ENCODE assay signal across 20 cellular contexts in genomic region chr6:30657454-30657853, GRCh38. TPM values are rescaled to one million over a fixed set of nuclear protein-coding genes. Genes with fewer than 3 reads are reported as not detected.
A peak's percentile ranks its signal among the peaks of the same experiment; 100 is the strongest.
DNase-seq lines count a peak whose midpoint lies in the region; ATAC-seq and TF ChIP-seq lines count a peak whose summit lies in the region.
"Had no signal": no experiment of that assay in that cellular context is flagged by ENCODE, and none has a peak within 500 bp of the region (broad histone marks: within the 10 kb centered on the region; RNA-seq: fewer than 3 reads in every experiment).

No MANE protein-coding gene starts in this region.

- H3K4me3 Mint-ChIP-seq in activated naive CD4-positive, alpha-beta T cell treated with anti-CD3 and anti-CD28 coated beads for 36 hours: no peak overlapping the region
- H3K4me3 Mint-ChIP-seq in chondrocyte (ENCODE audit: unreplicated experiment): no peak overlapping the region
- H3K4me3 Mint-ChIP-seq in stimulated activated effector memory CD8-positive, alpha-beta T cell treated with anti-CD3 and anti-CD28 coated beads, Interleukin-12 subunit alpha, Interleukin-12 subunit beta, amount 100 ng/mL, for 72 hours: no peak overlapping the region
- H3K4me3 Mint-ChIP-seq: activated naive CD8-positive, alpha-beta T cell; brain; natural killer cell; stimulated activated memory B cell treated with anti-CD40 and anti-IgM and Interleukin-4, amounts not matched to agents 10 μg/mL and 1 μg/mL and 100 μg/mL, for 72 hours; T-helper 2 cell treated with Interferon-gamma antibody and Interleukin-4, amounts not matched to agents 5 μg/mL and 100 μg/mL, for 36 hours had no signal

- ATAC-seq in activated naive CD4-positive, alpha-beta T cell treated with anti-CD3 and anti-CD28 coated beads, Interleukin-2, amount 50 U/mL, for 72 hours: no peak
- no peak for ATAC-seq in stimulated activated effector memory CD8-positive, alpha-beta T cell treated with anti-CD3 and anti-CD28 coated beads, Interleukin-12 subunit alpha, Interleukin-12 subunit beta, amount 100 ng/mL, for 72 hours
- ATAC-seq: natural killer cell; stimulated activated memory B cell treated with anti-CD40 and anti-IgM and Interleukin-4, amounts not matched to agents 10 μg/mL and 1 μg/mL and 100 μg/mL, for 72 hours had no signal

- no peak for TF ChIP-seq CTCF in chondrocyte (IDR thresholded peaks at IDR 0.05)

- peaks cover 11 to 26% of the 10 kb centered on the region in 2 donors for H3K36me3 Mint-ChIP-seq in activated naive CD4-positive, alpha-beta T cell treated with anti-CD3 and anti-CD28 coated beads, Interleukin-2, amount 50 U/mL, for 72 hours
- peaks cover 31% of the 10 kb centered on the region for H3K36me3 Mint-ChIP-seq in activated naive CD4-positive, alpha-beta T cell treated with anti-CD3 and anti-CD28 coated beads for 36 hours (ENCODE audit: low read depth)
- H3K36me3 Mint-ChIP-seq in chondrocyte (ENCODE audit: low read depth): peaks cover 46% of the 10 kb centered on the region
- peaks cover 99% of the 10 kb centered on the region for H3K36me3 Mint-ChIP-seq in stimulated activated effector memory CD8-positive, alpha-beta T cell treated with anti-CD3 and anti-CD28 coated beads, Interleukin-12 subunit alpha, Interleukin-12 subunit beta, amount 100 ng/mL, for 72 hours

- H3K27me3 Mint-ChIP-seq in activated naive CD4-positive, alpha-beta T cell treated with anti-CD3 and anti-CD28 coated beads for 36 hours (ENCODE audit: low read depth): no peaks in the 10 kb centered on the region
- H3K27me3 Mint-ChIP-seq in chondrocyte (ENCODE audit: low read depth): no peaks in the 10 kb centered on the region
- H3K27me3 Mint-ChIP-seq: activated naive CD8-positive, alpha-beta T cell; brain; stimulated activated memory B cell treated with anti-CD40 and anti-IgM and Interleukin-4, amounts not matched to agents 10 μg/mL and 1 μg/mL and 100 μg/mL, for 72 hours had no signal

- intact Hi-C loops in activated naive CD4-positive, alpha-beta T cell treated with anti-CD3 and anti-CD28 coated beads for 36 hours (cut with micrococcal nuclease): no loop called here

- CTCF ChIA-PET in activated naive CD4-positive, alpha-beta T cell treated with anti-CD3 and anti-CD28 coated beads for 36 hours (lab: Charles Lee): no interaction called here

- peak overlapping the region; percentile 34 to 82 for H3K27ac Mint-ChIP-seq in activated naive CD4-positive, alpha-beta T cell treated with anti-CD3 and anti-CD28 coated beads, Interleukin-2, amount 50 U/mL, for 72 hours
- H3K27ac Mint-ChIP-seq in activated naive CD4-positive, alpha-beta T cell treated with anti-CD3 and anti-CD28 coated beads for 36 hours: no peak overlapping the region
- H3K27ac Mint-ChIP-seq in chondrocyte (ENCODE audit: unreplicated experiment): peak overlapping the region; percentile 78
- peak overlapping the region; percentile 14 for H3K27ac Mint-ChIP-seq in stimulated activated effector memory CD8-positive, alpha-beta T cell treated with anti-CD3 and anti-CD28 coated beads, Interleukin-12 subunit alpha, Interleukin-12 subunit beta, amount 100 ng/mL, for 72 hours
- H3K27ac Mint-ChIP-seq: activated naive CD8-positive, alpha-beta T cell; natural killer cell; stimulated activated memory B cell treated with anti-CD40 and anti-IgM and Interleukin-4, amounts not matched to agents 10 μg/mL and 1 μg/mL and 100 μg/mL, for 72 hours; T-helper 2 cell treated with Interferon-gamma antibody and Interleukin-4, amounts not matched to agents 5 μg/mL and 100 μg/mL, for 36 hours had no signal

- no peak for DNase-seq in activated naive CD4-positive, alpha-beta T cell treated with anti-CD3 and anti-CD28 coated beads, Interleukin-2, amount 50 U/mL, for 72 hours (ENCODE audit: low spot score in 2 of 2)
- no peak for DNase-seq in activated naive CD4-positive, alpha-beta T cell treated with anti-CD3 and anti-CD28 coated beads for 36 hours
- DNase-seq in chondrocyte (ENCODE audit: low spot score): no peak
- no peak for DNase-seq in stimulated activated effector memory CD8-positive, alpha-beta T cell treated with anti-CD3 and anti-CD28 coated beads, Interleukin-12 subunit alpha, Interleukin-12 subunit beta, amount 100 ng/mL, for 72 hours (ENCODE audit: low spot score in 2 of 2)
- no peak for DNase-seq in AG08395 (ENCODE audit: low spot score)
- no peak for DNase-seq in NCI-H524 (lab: John Stamatoyannopoulos, UW)
- DNase-seq: activated CD4-positive, alpha-beta T cell treated with anti-CD3 and anti-CD28 coated beads, Interleukin-2, amount 50 U/mL, for 4 hours; colonic mucosa; glutamatergic neuron; natural killer cell; NCI-H1092 treated with DMSO at 0.1 percent for 48 hours; NCI-H2081; NCI-H446; sigmoid colon; tibial artery; WERI-Rb-1 had no signal

- H3K4me1 Mint-ChIP-seq in activated naive CD4-positive, alpha-beta T cell treated with anti-CD3 and anti-CD28 coated beads for 36 hours (ENCODE audit: low read depth): no peaks in the 10 kb centered on the region
- H3K4me1 Mint-ChIP-seq in chondrocyte (ENCODE audit: low read depth): no peaks in the 10 kb centered on the region
- no peaks in the 10 kb centered on the region for H3K4me1 Mint-ChIP-seq in stimulated activated effector memory CD8-positive, alpha-beta T cell treated with anti-CD3 and anti-CD28 coated beads, Interleukin-12 subunit alpha, Interleukin-12 subunit beta, amount 100 ng/mL, for 72 hours
- H3K4me1 Mint-ChIP-seq: brain; natural killer cell; stimulated activated memory B cell treated with anti-CD40 and anti-IgM and Interleukin-4, amounts not matched to agents 10 μg/mL and 1 μg/mL and 100 μg/mL, for 72 hours had no signal

- no peaks in the 10 kb centered on the region for H3K9me3 Mint-ChIP-seq in activated naive CD4-positive, alpha-beta T cell treated with anti-CD3 and anti-CD28 coated beads, Interleukin-2, amount 50 U/mL, for 72 hours
- H3K9me3 Mint-ChIP-seq in activated naive CD4-positive, alpha-beta T cell treated with anti-CD3 and anti-CD28 coated beads for 36 hours: no peaks in the 10 kb centered on the region
- no peaks in the 10 kb centered on the region for H3K9me3 Mint-ChIP-seq in chondrocyte (ENCODE audit: low read depth)
- no peaks in the 10 kb centered on the region for H3K9me3 Mint-ChIP-seq in stimulated activated effector memory CD8-positive, alpha-beta T cell treated with anti-CD3 and anti-CD28 coated beads, Interleukin-12 subunit alpha, Interleukin-12 subunit beta, amount 100 ng/mL, for 72 hours
- H3K9me3 Mint-ChIP-seq: brain; natural killer cell; stimulated activated memory B cell treated with anti-CD40 and anti-IgM and Interleukin-4, amounts not matched to agents 10 μg/mL and 1 μg/mL and 100 μg/mL, for 72 hours; T-helper 2 cell treated with Interferon-gamma antibody and Interleukin-4, amounts not matched to agents 5 μg/mL and 100 μg/mL, for 36 hours had no signal

RNA-seq across cellular contexts. Expression of gene C6orf136, which starts 10.5 kb away (rescaled TPM):
- 10 to 100 TPM; 20.5 to 81.5 TPM for total RNA-seq in activated naive CD4-positive, alpha-beta T cell treated with anti-CD3 and anti-CD28 coated beads, Interleukin-2, amount 50 U/mL, for 72 hours
- 10 to 100 TPM; 33.6 TPM for total RNA-seq in activated naive CD4-positive, alpha-beta T cell treated with anti-CD3 and anti-CD28 coated beads for 36 hours
- 11.5 to 18.3 TPM (median 13.4 TPM) in 3 replicates for total RNA-seq in chondrocyte

RNA-seq across cellular contexts. Expression of gene DHX16, which starts 15.4 kb away (rescaled TPM):
- total RNA-seq in activated naive CD4-positive, alpha-beta T cell treated with anti-CD3 and anti-CD28 coated beads, Interleukin-2, amount 50 U/mL, for 72 hours: 10 to 100 TPM; 31.7 to 37.5 TPM
- 10 to 100 TPM; 25.7 to 27.7 TPM for total RNA-seq in activated naive CD4-positive, alpha-beta T cell treated with anti-CD3 and anti-CD28 coated beads for 36 hours
- 20.4 to 29.6 TPM (median 22.6 TPM) in 3 replicates for total RNA-seq in chondrocyte

RNA-seq across cellular contexts. Expression of gene PPP1R18, which starts 29.0 kb away (rescaled TPM):
- 100 to 1,000 TPM; 184 to 274 TPM for total RNA-seq in activated naive CD4-positive, alpha-beta T cell treated with anti-CD3 and anti-CD28 coated beads, Interleukin-2, amount 50 U/mL, for 72 hours
- total RNA-seq in activated naive CD4-positive, alpha-beta T cell treated with anti-CD3 and anti-CD28 coated beads for 36 hours: 100 to 1,000 TPM; 112 to 115 TPM
- 99.9 to 171 TPM (median 165 TPM) in 3 replicates for total RNA-seq in chondrocyte

RNA-seq across cellular contexts. Expression of gene ATAT1, which starts 30.8 kb away (rescaled TPM):
- 10 to 100 TPM; 14.5 to 15.1 TPM for total RNA-seq in activated naive CD4-positive, alpha-beta T cell treated with anti-CD3 and anti-CD28 coated beads, Interleukin-2, amount 50 U/mL, for 72 hours
- total RNA-seq in activated naive CD4-positive, alpha-beta T cell treated with anti-CD3 and anti-CD28 coated beads for 36 hours: 1 to 10 TPM; 6.9 to 7.5 TPM
- total RNA-seq in chondrocyte: 11.4 to 18.7 TPM (median 12.5 TPM) in 3 replicates

RNA-seq across cellular contexts. Expression of gene NRM, which starts 33.3 kb away (rescaled TPM):
- total RNA-seq in activated naive CD4-positive, alpha-beta T cell treated with anti-CD3 and anti-CD28 coated beads, Interleukin-2, amount 50 U/mL, for 72 hours: 10 to 100 TPM; 35.7 to 53.5 TPM
- total RNA-seq in activated naive CD4-positive, alpha-beta T cell treated with anti-CD3 and anti-CD28 coated beads for 36 hours: 10 to 100 TPM; 31.0 to 32.0 TPM
- 18.6 to 26.3 TPM (median 20.0 TPM) in 3 replicates for total RNA-seq in chondrocyte
